In genomic region chr2:198782734-198783133, GRCh38 we compare ENCODE assay signal across 30 cellular contexts.
"Had no signal": no experiment of that assay in that cellular context is flagged by ENCODE, and none has a peak within 500 bp of the region (broad histone marks: within the 10 kb centered on the region; RNA-seq: fewer than 3 reads in every experiment).

No MANE protein-coding gene starts in this region.

- H3K27ac ChIP-seq: left lung, lower lobe of right lung, pancreas, prostate gland, skin epidermis, stomach, suprapubic skin, thoracic aorta, tibial artery, uterus had no signal

- ATAC-seq: left cardiac atrium; left lung; lower lobe of right lung; naive thymus-derived CD8-positive, alpha-beta T cell; pancreas; right cardiac atrium; sciatic nerve; stimulated activated naive B cell treated with anti-CD40 and anti-IgM and Interleukin-4, amounts not matched to agents 10 μg/mL and 1 μg/mL and 100 μg/mL, for 72 hours; stimulated activated naive CD8-positive, alpha-beta T cell treated with anti-CD3 and anti-CD28 coated beads, Interleukin-15, Interleukin-2, amounts not matched to agents 100 U/mL and 50 U/mL, for 24 hours had no signal

- H3K27me3 ChIP-seq: left lung, pancreas, stomach, suprapubic skin, tibial artery, uterus had no signal

- H3K4me1 Mint-ChIP-seq: naive thymus-derived CD8-positive, alpha-beta T cell; nephron; neural crest cell; stimulated activated naive B cell treated with anti-CD40 and anti-IgM and Interleukin-4, amounts not matched to agents 10 μg/mL and 1 μg/mL and 100 μg/mL, for 72 hours had no signal

- H3K27ac Mint-ChIP-seq: naive thymus-derived CD8-positive, alpha-beta T cell; nephron; stimulated activated naive B cell treated with anti-CD40 and anti-IgM and Interleukin-4, amounts not matched to agents 10 μg/mL and 1 μg/mL and 100 μg/mL, for 72 hours; type B pancreatic cell had no signal

- H3K36me3 ChIP-seq: left lung, lower lobe of right lung, pancreas, prostate gland, stomach, suprapubic skin, thoracic aorta, tibial artery, uterus had no signal

- H3K27me3 Mint-ChIP-seq: stimulated activated naive B cell treated with anti-CD40 and anti-IgM and Interleukin-4, amounts not matched to agents 10 μg/mL and 1 μg/mL and 100 μg/mL, for 72 hours had no signal

- H3K36me3 Mint-ChIP-seq: naive thymus-derived CD8-positive, alpha-beta T cell; stimulated activated naive B cell treated with anti-CD40 and anti-IgM and Interleukin-4, amounts not matched to agents 10 μg/mL and 1 μg/mL and 100 μg/mL, for 72 hours; type B pancreatic cell had no signal

- H3K9me3 ChIP-seq: lower lobe of right lung, pancreas, prostate gland, suprapubic skin, thoracic aorta, tibial artery, uterus had no signal

- H3K4me1 ChIP-seq: left lung, lower lobe of right lung, pancreas, prostate gland, stomach, suprapubic skin, tibial artery, uterus had no signal

- H3K4me3 Mint-ChIP-seq: naive thymus-derived CD8-positive, alpha-beta T cell; nephron; neural crest cell; stimulated activated naive B cell treated with anti-CD40 and anti-IgM and Interleukin-4, amounts not matched to agents 10 μg/mL and 1 μg/mL and 100 μg/mL, for 72 hours; type B pancreatic cell had no signal

- H3K4me3 ChIP-seq: left lung, lower lobe of right lung, pancreas, prostate gland, skin epidermis, stomach, suprapubic skin, thoracic aorta, tibial artery, uterus had no signal

- DNase-seq: hippocampal formation; kidney glomerular epithelial cell; left cardiac atrium; left lung; lower lobe of right lung; mammary epithelial cell; mesenchymal stem cell; naive thymus-derived CD8-positive, alpha-beta T cell; nucleus accumbens; pancreas; posterior cingulate gyrus; retina; right cardiac atrium; stimulated activated CD4-positive, alpha-beta T cell treated with anti-CD3 and anti-CD28 coated beads, Interleukin-12 subunit alpha, Interleukin-12 subunit beta, amount 100 ng/mL, for 4 hours; stimulated activated CD4-positive, alpha-beta T cell treated with anti-CD3 and anti-CD28 coated beads, Interleukin-15, amount 100 ng/mL, for 24 hours; stimulated activated CD4-positive, alpha-beta T cell treated with anti-CD3 and anti-CD28 coated beads, Interleukin-2, amount 100 ng/mL, for 24 hours; stimulated activated CD4-positive, alpha-beta T cell treated with anti-CD3 and anti-CD28 coated beads, Interleukin-4, amount 100 ng/mL, for 1 hour; stimulated activated naive B cell treated with anti-CD40 and anti-IgM and Interleukin-4, amounts not matched to agents 10 μg/mL and 1 μg/mL and 100 μg/mL, for 72 hours; stimulated activated naive CD8-positive, alpha-beta T cell treated with anti-CD3 and anti-CD28 coated beads, Interleukin-15, Interleukin-2, amounts not matched to agents 100 U/mL and 50 U/mL, for 24 hours; stomach; tibial artery; uterus had no signal

- H3K9me3 Mint-ChIP-seq: nephron, type B pancreatic cell had no signal
